Comparison of ENCODE assay signal across 1 cellular context in genomic region chr15:56208641-56209155, GRCh38.
TF ChIP-seq lines count a peak whose summit lies in the region.

No MANE protein-coding gene starts in this region.

TF ChIP-seq in GM23338, 12 proteins besides CTCF, POLR2A, EP300 and RAD21 (continued from another document):
- TF ChIP-seq ZNF462 (CRISPR knock-in tag; IDR thresholded peaks at IDR 0.05) (no peak), EZH2 (IDR thresholded peaks at IDR 0.05; ENCODE audit: low read depth, unreplicated experiment) (no peak), CREB1 (CRISPR knock-in tag; IDR thresholded peaks at IDR 0.05; ENCODE audit: low read depth) (no peak), EZH2phosphoT487 (IDR thresholded peaks at IDR 0.05; ENCODE audit: unreplicated experiment) (no peak), ZNF114 (CRISPR knock-in tag; IDR thresholded peaks at IDR 0.05) (no peak), STAT1 (IDR thresholded peaks at IDR 0.05; ENCODE audit: unreplicated experiment) (no peak), ETS1 (IDR thresholded peaks at IDR 0.05) (no peak), POLR2AphosphoS5 (IDR thresholded peaks at IDR 0.05; ENCODE audit: low read depth) (no peak), JUNB (IDR thresholded peaks at IDR 0.05; ENCODE audit: unreplicated experiment) (no peak), ZNF331 (CRISPR knock-in tag; IDR thresholded peaks at IDR 0.05; ENCODE audit: low read depth) (no peak)
- TF ChIP-seq, protein P1, sequence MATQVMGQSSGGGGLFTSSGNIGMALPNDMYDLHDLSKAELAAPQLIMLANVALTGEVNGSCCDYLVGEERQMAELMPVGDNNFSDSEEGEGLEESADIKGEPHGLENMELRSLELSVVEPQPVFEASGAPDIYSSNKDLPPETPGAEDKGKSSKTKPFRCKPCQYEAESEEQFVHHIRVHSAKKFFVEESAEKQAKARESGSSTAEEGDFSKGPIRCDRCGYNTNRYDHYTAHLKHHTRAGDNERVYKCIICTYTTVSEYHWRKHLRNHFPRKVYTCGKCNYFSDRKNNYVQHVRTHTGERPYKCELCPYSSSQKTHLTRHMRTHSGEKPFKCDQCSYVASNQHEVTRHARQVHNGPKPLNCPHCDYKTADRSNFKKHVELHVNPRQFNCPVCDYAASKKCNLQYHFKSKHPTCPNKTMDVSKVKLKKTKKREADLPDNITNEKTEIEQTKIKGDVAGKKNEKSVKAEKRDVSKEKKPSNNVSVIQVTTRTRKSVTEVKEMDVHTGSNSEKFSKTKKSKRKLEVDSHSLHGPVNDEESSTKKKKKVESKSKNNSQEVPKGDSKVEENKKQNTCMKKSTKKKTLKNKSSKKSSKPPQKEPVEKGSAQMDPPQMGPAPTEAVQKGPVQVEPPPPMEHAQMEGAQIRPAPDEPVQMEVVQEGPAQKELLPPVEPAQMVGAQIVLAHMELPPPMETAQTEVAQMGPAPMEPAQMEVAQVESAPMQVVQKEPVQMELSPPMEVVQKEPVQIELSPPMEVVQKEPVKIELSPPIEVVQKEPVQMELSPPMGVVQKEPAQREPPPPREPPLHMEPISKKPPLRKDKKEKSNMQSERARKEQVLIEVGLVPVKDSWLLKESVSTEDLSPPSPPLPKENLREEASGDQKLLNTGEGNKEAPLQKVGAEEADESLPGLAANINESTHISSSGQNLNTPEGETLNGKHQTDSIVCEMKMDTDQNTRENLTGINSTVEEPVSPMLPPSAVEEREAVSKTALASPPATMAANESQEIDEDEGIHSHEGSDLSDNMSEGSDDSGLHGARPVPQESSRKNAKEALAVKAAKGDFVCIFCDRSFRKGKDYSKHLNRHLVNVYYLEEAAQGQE (IDR thresholded peaks at IDR 0.05; ENCODE audit: unreplicated experiment): no peak
TF ChIP-seq in GM23338: peak in this region for 0.
